Comparison of ENCODE assay signal across 15 cellular contexts in the genomic region with DNA sequence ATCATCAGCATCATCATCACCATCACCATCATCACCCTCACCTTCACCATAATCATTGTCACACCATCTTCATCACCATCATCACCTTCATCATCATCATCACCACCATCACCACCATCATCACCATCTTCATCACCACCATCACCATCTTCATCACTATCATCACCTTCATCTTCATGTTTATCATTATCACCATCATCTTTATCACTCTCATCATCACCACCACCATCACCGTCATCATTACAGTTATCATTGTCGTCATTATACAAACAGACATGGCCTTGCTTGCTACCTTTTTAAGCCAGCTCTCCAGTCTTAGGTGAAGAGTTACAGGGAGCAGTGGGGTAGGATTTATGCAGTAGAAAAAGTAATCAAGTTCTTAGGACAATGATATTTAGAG.
DNase-seq lines count a peak whose midpoint lies in the region; ATAC-seq, FAIRE-seq and TF ChIP-seq lines count a peak whose summit lies in the region.
"Had no signal": no experiment of that assay in that cellular context is flagged by ENCODE, and none has a peak within 500 bp of the region (broad histone marks: within the 10 kb centered on the region; RNA-seq: fewer than 3 reads in every experiment).

No MANE protein-coding gene starts in this region.

- intact Hi-C loops in natural killer cell (cut with micrococcal nuclease), result no loop called here

- no peak overlapping the region for H3K4me3 Mint-ChIP-seq in activated naive CD8-positive, alpha-beta T cell treated with anti-CD3 and anti-CD28 coated beads, Interleukin-2, amount 50 U/mL, for 24 hours
- H3K4me3 Mint-ChIP-seq in activated naive CD8-positive, alpha-beta T cell treated with anti-CD3 and anti-CD28 coated beads for 36 hours, result no peak overlapping the region
- peak overlapping the region; percentile 2 for H3K4me3 Mint-ChIP-seq in natural killer cell
- H3K4me3 Mint-ChIP-seq in stimulated activated effector memory CD8-positive, alpha-beta T cell treated with anti-CD3 and anti-CD28 coated beads, Interleukin-12 subunit alpha, Interleukin-12 subunit beta, amount 100 ng/mL, for 72 hours, result no peak overlapping the region
- H3K4me3 Mint-ChIP-seq: CD4-positive, alpha-beta T cell; GM23338; H9 had no signal

- ATAC-seq in activated naive CD8-positive, alpha-beta T cell treated with anti-CD3 and anti-CD28 coated beads, Interleukin-2, amount 50 U/mL, for 24 hours, result no peak
- ATAC-seq in natural killer cell (no peak), GM19455 (IDR thresholded peaks at IDR 0.05; ENCODE audit: unreplicated experiment) (no peak)
- ATAC-seq in stimulated activated effector memory CD8-positive, alpha-beta T cell treated with anti-CD3 and anti-CD28 coated beads, Interleukin-12 subunit alpha, Interleukin-12 subunit beta, amount 100 ng/mL, for 72 hours, result no peak
- ATAC-seq: GM23338 had no signal

- H3K36me3 Mint-ChIP-seq in activated naive CD8-positive, alpha-beta T cell treated with anti-CD3 and anti-CD28 coated beads, Interleukin-2, amount 50 U/mL, for 24 hours (ENCODE audit: low read depth), result peaks cover 4% of the 10 kb centered on the region
- H3K36me3 Mint-ChIP-seq in activated naive CD8-positive, alpha-beta T cell treated with anti-CD3 and anti-CD28 coated beads for 36 hours, result peaks cover 4% of the 10 kb centered on the region
- no peaks in the 10 kb centered on the region for H3K36me3 Mint-ChIP-seq in natural killer cell
- peaks cover 7% of the 10 kb centered on the region for H3K36me3 Mint-ChIP-seq in stimulated activated effector memory CD8-positive, alpha-beta T cell treated with anti-CD3 and anti-CD28 coated beads, Interleukin-12 subunit alpha, Interleukin-12 subunit beta, amount 100 ng/mL, for 72 hours

- H3K27me3 Mint-ChIP-seq in activated naive CD8-positive, alpha-beta T cell treated with anti-CD3 and anti-CD28 coated beads, Interleukin-2, amount 50 U/mL, for 24 hours, result peaks cover 21% of the 10 kb centered on the region
- peaks cover 20% of the 10 kb centered on the region for H3K27me3 Mint-ChIP-seq in activated naive CD8-positive, alpha-beta T cell treated with anti-CD3 and anti-CD28 coated beads for 36 hours
- peaks cover under 1 to 7% of the 10 kb centered on the region in 2 donors for H3K27me3 Mint-ChIP-seq in natural killer cell (ENCODE audit: low read depth in 2 of 2)

- no peak for TF ChIP-seq CTCF in natural killer cell (IDR thresholded peaks at IDR 0.05)

- H3K4me1 Mint-ChIP-seq in activated naive CD8-positive, alpha-beta T cell treated with anti-CD3 and anti-CD28 coated beads, Interleukin-2, amount 50 U/mL, for 24 hours, result peaks cover 43% of the 10 kb centered on the region
- H3K4me1 Mint-ChIP-seq in activated naive CD8-positive, alpha-beta T cell treated with anti-CD3 and anti-CD28 coated beads for 36 hours, result peaks cover 33% of the 10 kb centered on the region
- H3K4me1 Mint-ChIP-seq in natural killer cell, result peaks cover 13 to 22% of the 10 kb centered on the region in 2 donors
- peaks cover 7% of the 10 kb centered on the region for H3K4me1 Mint-ChIP-seq in stimulated activated effector memory CD8-positive, alpha-beta T cell treated with anti-CD3 and anti-CD28 coated beads, Interleukin-12 subunit alpha, Interleukin-12 subunit beta, amount 100 ng/mL, for 72 hours
- H3K4me1 Mint-ChIP-seq: GM23338, H9 had no signal

- peak overlapping the region; percentile 7 for H3K27ac Mint-ChIP-seq in activated naive CD8-positive, alpha-beta T cell treated with anti-CD3 and anti-CD28 coated beads, Interleukin-2, amount 50 U/mL, for 24 hours
- no peak overlapping the region for H3K27ac Mint-ChIP-seq in activated naive CD8-positive, alpha-beta T cell treated with anti-CD3 and anti-CD28 coated beads for 36 hours
- peak overlapping the region; percentile 21 to 48 for H3K27ac Mint-ChIP-seq in natural killer cell
- H3K27ac Mint-ChIP-seq in stimulated activated effector memory CD8-positive, alpha-beta T cell treated with anti-CD3 and anti-CD28 coated beads, Interleukin-12 subunit alpha, Interleukin-12 subunit beta, amount 100 ng/mL, for 72 hours, result no peak overlapping the region
- H3K27ac Mint-ChIP-seq: CD4-positive, alpha-beta T cell; GM23338; H9 had no signal

- no peak for DNase-seq in activated naive CD8-positive, alpha-beta T cell treated with anti-CD3 and anti-CD28 coated beads, Interleukin-2, amount 50 U/mL, for 24 hours
- DNase-seq in activated naive CD8-positive, alpha-beta T cell treated with anti-CD3 and anti-CD28 coated beads for 36 hours, result no peak
- DNase-seq in HTR-8/SVneo (ENCODE audit: insufficient read length, low spot score), result no peak
- no peak for DNase-seq in natural killer cell
- DNase-seq in urothelium cell line (ENCODE audit: low spot score), result no peak
- DNase-seq in stimulated activated effector memory CD8-positive, alpha-beta T cell treated with anti-CD3 and anti-CD28 coated beads, Interleukin-12 subunit alpha, Interleukin-12 subunit beta, amount 100 ng/mL, for 72 hours (ENCODE audit: low spot score in 2 of 2), result no peak
- DNase-seq: 8988T; AML-193; Calu3; CD4-positive, alpha-beta T cell; DMS 273 treated with DMSO at 0.1 percent for 48 hours; H9 had no signal

- FAIRE-seq in HTR-8/SVneo (lab: Jason Lieb, UNC) (peak; percentile 98), urothelium cell line (lab: Jason Lieb, UNC) (peak; percentile 93)
- FAIRE-seq: GM18507 had no signal

- H3K9me3 Mint-ChIP-seq in activated naive CD8-positive, alpha-beta T cell treated with anti-CD3 and anti-CD28 coated beads, Interleukin-2, amount 50 U/mL, for 24 hours, result peaks cover 6% of the 10 kb centered on the region
- peaks cover 4% of the 10 kb centered on the region for H3K9me3 Mint-ChIP-seq in activated naive CD8-positive, alpha-beta T cell treated with anti-CD3 and anti-CD28 coated beads for 36 hours
- peaks cover 4% of the 10 kb centered on the region in 2 donors for H3K9me3 Mint-ChIP-seq in natural killer cell
- H3K9me3 Mint-ChIP-seq in stimulated activated effector memory CD8-positive, alpha-beta T cell treated with anti-CD3 and anti-CD28 coated beads, Interleukin-12 subunit alpha, Interleukin-12 subunit beta, amount 100 ng/mL, for 72 hours, result peaks cover 4% of the 10 kb centered on the region
- H3K9me3 Mint-ChIP-seq: CD4-positive, alpha-beta T cell had no signal

Comparison
In these comparisons a context has a peak if more than half of its experiments do, and no peak if none do; other contexts are left out.
1. H3K27ac Mint-ChIP-seq: peak in activated naive CD8-positive, alpha-beta T cell treated with anti-CD3 and anti-CD28 coated beads, Interleukin-2, amount 50 U/mL, for 24 hours (single experiment) and natural killer cell (2 of 2); none in activated naive CD8-positive, alpha-beta T cell treated with anti-CD3 and anti-CD28 coated beads for 36 hours (single experiment) and stimulated activated effector memory CD8-positive, alpha-beta T cell treated with anti-CD3 and anti-CD28 coated beads, Interleukin-12 subunit alpha, Interleukin-12 subunit beta, amount 100 ng/mL, for 72 hours (single experiment).